In the genomic region with DNA sequence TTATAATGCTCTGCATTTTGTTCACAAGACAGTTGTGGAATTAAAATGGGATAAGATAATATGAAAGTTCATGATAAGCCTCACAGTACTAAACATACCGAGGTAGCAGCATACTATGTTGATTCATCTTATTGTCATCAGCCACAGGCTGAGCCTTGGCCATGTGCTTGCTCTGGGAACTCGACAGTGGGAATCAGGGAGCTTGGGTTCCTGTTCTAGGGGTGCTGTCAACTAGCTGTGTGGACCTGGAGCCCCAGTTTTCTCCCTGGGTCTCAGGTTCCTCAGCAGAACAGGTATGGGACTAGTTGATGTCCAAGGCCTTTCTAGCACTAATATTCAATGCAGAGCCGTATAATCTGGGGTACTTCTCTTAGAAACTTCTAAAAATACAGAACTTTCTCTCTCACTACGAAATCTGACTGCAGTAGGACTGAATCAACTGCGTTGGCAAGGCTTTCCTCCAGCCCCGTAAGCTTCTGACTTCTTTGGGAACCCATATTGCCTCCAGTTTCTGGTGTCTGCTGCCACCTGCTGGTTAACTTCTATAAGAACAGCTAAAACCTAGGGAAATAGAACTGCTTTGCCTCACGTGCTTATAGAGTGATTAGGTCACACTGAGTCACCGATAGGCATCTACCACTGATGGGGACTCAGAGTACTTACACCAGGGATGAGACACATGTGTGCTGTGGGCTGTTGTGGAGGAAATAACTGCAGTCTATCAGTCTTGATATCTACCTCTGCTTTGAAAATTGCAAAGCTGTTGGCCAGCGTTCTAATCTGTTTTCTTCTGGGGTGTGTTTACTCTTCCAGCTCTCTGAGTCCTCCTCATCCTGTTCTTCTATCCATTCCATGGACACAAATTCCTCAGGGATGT, we compare ENCODE assay signal across 8 cellular contexts.
DNase-seq lines count a peak whose midpoint lies in the region; ATAC-seq, FAIRE-seq and TF ChIP-seq lines count a peak whose summit lies in the region.

No MANE protein-coding gene starts in this region.

- peaks cover 0 to 7% (median 7%) of the 10 kb centered on the region in 4 donors for H3K4me1 ChIP-seq in tibial artery

- TF ChIP-seq CTCF in tibial artery (IDR thresholded peaks at IDR 0.05), result peak; percentile 85 to 89

- H3K9me3 ChIP-seq in tibial artery, result no peaks in the 10 kb centered on the region

- H3K27ac Mint-ChIP-seq in activated naive CD4-positive, alpha-beta T cell treated with anti-CD3 and anti-CD28 coated beads, Interleukin-2, amount 50 U/mL, for 72 hours, result no peak overlapping the region

- H3K9me3 Mint-ChIP-seq in activated naive CD4-positive, alpha-beta T cell treated with anti-CD3 and anti-CD28 coated beads, Interleukin-2, amount 50 U/mL, for 72 hours, result no peaks in the 10 kb centered on the region

- intact Hi-C loops in tibial artery (cut with DNase I; ENCODE audit: low total_unique reads), result loop anchor here (5.0 kb wide), 1 partner anchor 264 kb away; a partner anchor contains a TSS

- TF ChIP-seq POLR2A in H54 (IDR thresholded peaks at IDR 0.05; ENCODE audit: low read depth, low read length), result no peak

- peaks cover 0 to 49% (median 33%) of the 10 kb centered on the region in 3 donors for H3K36me3 ChIP-seq in tibial artery

- H3K4me3 ChIP-seq in tibial artery, result no peak overlapping the region

- H3K27ac ChIP-seq in tibial artery, result peak overlapping the region; percentile 33 to 39

- DNase-seq in DMS153 treated with DMSO at 0.1 percent for 48 hours (lab: John Stamatoyannopoulos, UW; ENCODE audit: unreplicated experiment), result peak; percentile 90
- peak; percentile 83 for DNase-seq in H54 (ENCODE audit: insufficient read length, low spot score)
- peak; percentile 64 for DNase-seq in NCI-H1105 (lab: John Stamatoyannopoulos, UW)
- DNase-seq in SKM-1 (lab: John Stamatoyannopoulos, UW; ENCODE audit: unreplicated experiment), result peak; percentile 97
- DNase-seq in activated naive CD4-positive, alpha-beta T cell treated with anti-CD3 and anti-CD28 coated beads, Interleukin-2, amount 50 U/mL, for 72 hours (ENCODE audit: low spot score in 2 of 2), result peak; percentile 75 to 79
- DNase-seq in glomerular visceral epithelial cell (ENCODE audit: extremely low spot score), result peak; percentile 96
- DNase-seq in pons (ENCODE audit: low spot score), result peak; percentile 99
- DNase-seq in tibial artery, result peak; percentile 70 to 81

- peak; percentile 90 for FAIRE-seq in H54 (lab: Jason Lieb, UNC)

- H3K27me3 ChIP-seq in tibial artery, result no peaks in the 10 kb centered on the region

- ATAC-seq in activated naive CD4-positive, alpha-beta T cell treated with anti-CD3 and anti-CD28 coated beads, Interleukin-2, amount 50 U/mL, for 72 hours, result peak; percentile 98 to 100

- H3K36me3 Mint-ChIP-seq in activated naive CD4-positive, alpha-beta T cell treated with anti-CD3 and anti-CD28 coated beads, Interleukin-2, amount 50 U/mL, for 72 hours, result peaks cover 0 to 4% of the 10 kb centered on the region in 2 donors
